20 cellular contexts compared by ENCODE assay signal in the genomic region with DNA sequence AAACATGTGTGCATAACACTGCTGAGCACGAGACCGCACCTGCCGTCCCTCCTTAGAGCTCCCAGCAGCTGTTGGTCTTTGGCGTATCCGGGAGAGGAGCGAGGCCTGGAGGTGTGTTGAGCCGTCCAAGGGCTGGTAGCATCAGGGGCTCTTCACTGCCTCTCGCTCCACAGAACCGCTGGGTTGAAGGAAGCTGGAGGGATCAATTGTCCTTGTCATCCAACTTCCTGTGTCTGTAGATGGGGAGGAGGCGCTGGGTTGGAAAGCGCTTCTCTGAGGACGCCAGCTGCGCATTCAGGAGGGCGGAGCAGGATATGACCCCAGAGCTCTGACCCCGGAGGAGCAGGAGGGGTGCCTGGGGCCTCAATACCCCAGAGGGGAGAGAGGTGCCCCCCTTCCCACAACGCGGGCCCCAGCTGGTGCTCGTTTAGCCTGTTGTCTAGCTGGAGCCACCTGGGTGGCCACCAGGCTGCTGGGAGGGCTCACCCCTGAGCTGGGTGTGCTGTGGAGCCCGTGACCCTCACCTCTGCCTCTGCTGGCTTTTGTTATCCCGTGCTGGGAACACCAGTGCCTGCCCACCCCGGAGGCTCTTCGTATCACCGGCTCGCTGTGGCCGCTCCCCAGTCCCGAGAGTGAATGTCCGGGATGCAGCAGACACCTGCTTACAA. TPM values are rescaled to one million over a fixed set of nuclear protein-coding genes. Genes with fewer than 3 reads are reported as not detected.
DNase-seq lines count a peak whose midpoint lies in the region; ATAC-seq, FAIRE-seq and TF ChIP-seq lines count a peak whose summit lies in the region.
"Had no signal": no experiment of that assay in that cellular context is flagged by ENCODE, and none has a peak within 500 bp of the region (broad histone marks: within the 10 kb centered on the region; RNA-seq: fewer than 3 reads in every experiment).

No MANE protein-coding gene starts in this region.

- no peaks in the 10 kb centered on the region for H3K36me3 ChIP-seq in lower lobe of right lung
- H3K36me3 ChIP-seq: uterus had no signal

- H3K4me3 ChIP-seq in lower lobe of right lung: no peak overlapping the region
- H3K4me3 ChIP-seq: uterus had no signal

- H3K9me3 ChIP-seq in lower lobe of right lung: no peaks in the 10 kb centered on the region
- H3K9me3 ChIP-seq: uterus had no signal

- no peaks in the 10 kb centered on the region for H3K36me3 Mint-ChIP-seq in immature natural killer cell
- H3K36me3 Mint-ChIP-seq: IgD-negative memory B cell, naive B cell had no signal

- H3K4me3 Mint-ChIP-seq in immature natural killer cell: no peak overlapping the region
- H3K4me3 Mint-ChIP-seq: activated T-cell treated with anti-CD3 and anti-CD28 coated beads, Interleukin-2, amount 50 U/mL, for 72 hours; IgD-negative memory B cell had no signal

- no peak for TF ChIP-seq CTCF in lower lobe of right lung (IDR thresholded peaks at IDR 0.05)

- intact Hi-C loops in lower lobe of right lung (cut with DNase I): no loop called here

- FAIRE-seq in HTR-8/SVneo (lab: Jason Lieb, UNC): no peak
- FAIRE-seq: GM12892, keratinocyte, RCC 7860 had no signal

- no peak overlapping the region for H3K27ac ChIP-seq in lower lobe of right lung
- H3K27ac ChIP-seq: uterus had no signal

- DNase-seq in DMS153 (lab: John Stamatoyannopoulos, UW) (peak; percentile 59), NAMALWA (ENCODE audit: low spot score) (peak; percentile 10), NCI-H345 (lab: John Stamatoyannopoulos, UW) (peak; percentile 72), left lobe of liver (ENCODE audit: low spot score) (no peak), lower lobe of right lung (no peak), HTR-8/SVneo (ENCODE audit: insufficient read length, low spot score) (no peak), occipital lobe (lab: John Stamatoyannopoulos, UW) (no peak), immature natural killer cell (no peak)
- DNase-seq: activated CD4-positive, alpha-beta T cell treated with anti-CD3 and anti-CD28 coated beads, Interleukin-2, amount 50 U/mL, for 4 hours; activated T-cell treated with anti-CD3 and anti-CD28 coated beads, Interleukin-2, amount 50 U/mL, for 72 hours; naive B cell; stimulated activated CD4-positive, alpha-beta T cell treated with anti-CD3 and anti-CD28 coated beads, Interleukin-4, amount 100 ng/mL, for 24 hours; T1000; uterus had no signal

- no peaks in the 10 kb centered on the region for H3K4me1 ChIP-seq in lower lobe of right lung
- H3K4me1 ChIP-seq: uterus had no signal

- ATAC-seq in left lobe of liver (peak; percentile 31), lower lobe of right lung (no peak)
- ATAC-seq: activated T-cell treated with anti-CD3 and anti-CD28 coated beads, Interleukin-2, amount 50 U/mL, for 72 hours; right cardiac atrium had no signal

- no peaks in the 10 kb centered on the region for H3K9me3 Mint-ChIP-seq in immature natural killer cell
- H3K9me3 Mint-ChIP-seq: activated T-cell treated with anti-CD3 and anti-CD28 coated beads, Interleukin-2, amount 50 U/mL, for 72 hours; IgD-negative memory B cell; naive B cell had no signal

- no peaks in the 10 kb centered on the region for H3K4me1 Mint-ChIP-seq in immature natural killer cell

- peaks cover 3 to 11% (median 4%) of the 10 kb centered on the region in 3 donors for H3K27me3 Mint-ChIP-seq in immature natural killer cell (ENCODE audit: low read depth in 3 of 3)

- no peaks in the 10 kb centered on the region for H3K27me3 ChIP-seq in lower lobe of right lung (ENCODE audit: low read depth)
- H3K27me3 ChIP-seq: uterus had no signal

- no peak overlapping the region for H3K27ac Mint-ChIP-seq in immature natural killer cell
- H3K27ac Mint-ChIP-seq: activated T-cell treated with anti-CD3 and anti-CD28 coated beads, Interleukin-2, amount 50 U/mL, for 72 hours; IgD-negative memory B cell had no signal

RNA-seq across cellular contexts. Expression of a gene that starts 2.0 kb away (rescaled TPM):
- total RNA-seq in left lobe of liver (16.7 TPM), lower lobe of right lung (not detected), occipital lobe (not detected)
- polyA plus RNA-seq in immature natural killer cell: not detected
- total RNA-seq: activated T-cell treated with anti-CD3 and anti-CD28 coated beads, Interleukin-2, amount 50 U/mL, for 72 hours; glomerular endothelial cell had no signal
- polyA plus RNA-seq: IgD-negative memory B cell, keratinocyte had no signal

RNA-seq across cellular contexts. Expression of a gene that starts 25.0 kb away (rescaled TPM):
- total RNA-seq in left lobe of liver: 2.8 TPM
- total RNA-seq in lower lobe of right lung: not detected
- 16.5 TPM for total RNA-seq in occipital lobe
- polyA plus RNA-seq in immature natural killer cell: not detected
- total RNA-seq: activated T-cell treated with anti-CD3 and anti-CD28 coated beads, Interleukin-2, amount 50 U/mL, for 72 hours; glomerular endothelial cell; uterus had no signal
- polyA plus RNA-seq: IgD-negative memory B cell, keratinocyte had no signal

Comparison
In these comparisons a context has a peak if more than half of its experiments do, and no peak if none do; other contexts are left out.
1. DNase-seq: peak in DMS153 (single experiment), NAMALWA (single experiment) and NCI-H345 (single experiment); none in left lobe of liver (single experiment), lower lobe of right lung (single experiment), HTR-8/SVneo (single experiment), occipital lobe (single experiment) and immature natural killer cell (0 of 3).
2. RNA of a gene that starts 2.0 kb away (total RNA-seq): 16.7 TPM in left lobe of liver (single experiment); not detected in lower lobe of right lung (single experiment) and not detected in occipital lobe (single experiment); every median in the first group is over 10 times any median in the second.